ENCODE assay signal across 8 cellular contexts in the genomic region with DNA sequence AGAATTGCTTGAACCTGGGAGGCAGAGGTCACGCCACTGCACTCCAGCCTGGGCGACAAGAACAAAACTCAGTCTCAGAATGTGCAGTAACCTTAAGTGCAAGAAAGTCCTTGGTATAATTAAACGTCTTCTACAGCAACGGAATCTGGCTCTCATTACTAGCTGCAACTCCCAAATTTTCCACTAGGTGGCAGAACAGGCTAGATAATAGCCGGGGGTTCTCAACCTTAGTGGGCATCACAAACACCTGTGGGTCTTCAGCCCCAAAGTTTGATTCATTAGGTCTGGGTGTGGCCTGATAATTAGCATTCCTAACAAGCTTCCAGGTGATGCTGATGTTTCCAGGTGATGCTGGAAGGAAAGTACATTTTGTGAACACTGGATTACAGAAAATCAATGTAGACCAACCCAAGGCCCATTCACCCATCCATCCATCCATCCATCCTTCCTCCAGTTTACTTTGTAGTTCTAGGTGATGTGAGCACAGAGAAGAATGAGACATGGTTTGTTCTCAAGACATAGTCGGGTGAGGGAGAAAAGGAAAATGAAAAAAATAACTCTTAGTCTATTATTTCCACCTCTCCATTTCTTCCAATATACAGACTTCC. TPM values are rescaled to one million over a fixed set of nuclear protein-coding genes. Genes with fewer than 3 reads are reported as not detected.
A peak's percentile ranks its signal among the peaks of the same experiment; 100 is the strongest.
DNase-seq lines count a peak whose midpoint lies in the region; ATAC-seq, FAIRE-seq and TF ChIP-seq lines count a peak whose summit lies in the region.

No MANE protein-coding gene starts in this region.

- H3K9me3 Mint-ChIP-seq in brain: no peaks in the 10 kb centered on the region

- no peak overlapping the region for H3K4me3 ChIP-seq in NB4 (ENCODE audit: low read depth, low read length)

- FAIRE-seq in GM19239 (lab: Jason Lieb, UNC): peak; percentile 97

- no peaks in the 10 kb centered on the region for H3K4me1 Mint-ChIP-seq in brain

- no peak for TF ChIP-seq POLR2A in NB4 (IDR thresholded peaks at IDR 0.05; ENCODE audit: extremely low read depth, insufficient read length)

- no peaks in the 10 kb centered on the region for H3K27me3 Mint-ChIP-seq in brain

- peak; percentile 88 for TF ChIP-seq CTCF in NB4 (IDR thresholded peaks at IDR 0.05; ENCODE audit: low read depth, low read length)
- TF ChIP-seq CTCF in brain (conservative IDR thresholded peaks at IDR 0.05): peak; percentile 94

- H3K27ac Mint-ChIP-seq in brain: peak overlapping the region in 1 of 5 experiments; percentile 23

- H3K36me3 Mint-ChIP-seq in brain: no peaks in the 10 kb centered on the region

- DNase-seq in C1 segment of cervical spinal cord (lab: John Stamatoyannopoulos, UW) (peak in 9 of 14 donors; percentile 4 to 67 (median 14)), GM19239 (ENCODE audit: insufficient read length, low spot score) (peak; percentile 58), NB4 (ENCODE audit: low read depth) (peak; percentile 59), UCSD-AML1 (lab: John Stamatoyannopoulos, UW; ENCODE audit: unreplicated experiment) (peak; percentile 28), inferior parietal cortex (ENCODE audit: extremely low spot score) (peak; percentile 89)
- peak; percentile 54 for DNase-seq in stimulated activated CD4-positive, alpha-beta T cell treated with anti-CD3 and anti-CD28 coated beads, Interleukin-1b, Interleukin-23, amount 100 ng/mL, for 48 hours

- no peak for ATAC-seq in HG02973 (IDR thresholded peaks at IDR 0.05; ENCODE audit: unreplicated experiment)

- H3K4me3 Mint-ChIP-seq in brain: no peak overlapping the region

RNA-seq across cellular contexts. Expression of a gene that starts 37.3 kb away (rescaled TPM):
- polyA plus RNA-seq in brain (ENCODE audit: insufficient read depth, low read depth, low replicate concordance): 28.9 TPM

RNA-seq across cellular contexts. Expression of a gene that starts 41.7 kb away (rescaled TPM):
- polyA plus RNA-seq in brain (ENCODE audit: insufficient read depth, low read depth, low replicate concordance): 31.7 TPM

Comparison
In these comparisons a context has a peak if more than half of its experiments do, and no peak if none do; other contexts are left out.
1. DNase-seq: peak in every context shown above with its lines; median percentile 89 in inferior parietal cortex; 59 in NB4; 58 in GM19239; 54 in stimulated activated CD4-positive, alpha-beta T cell treated with anti-CD3 and anti-CD28 coated beads, Interleukin-1b, Interleukin-23, amount 100 ng/mL, for 48 hours; 28 in UCSD-AML1; 14 in C1 segment of cervical spinal cord.